In genomic region chr14:89089330-89089729, GRCh38 we compare ENCODE assay signal across 34 cellular contexts.
"Had no signal": no experiment of that assay in that cellular context is flagged by ENCODE, and none has a peak within 500 bp of the region (broad histone marks: within the 10 kb centered on the region; RNA-seq: fewer than 3 reads in every experiment).

No MANE protein-coding gene starts in this region.

- FAIRE-seq: astrocyte, bronchial epithelial cell had no signal

- ATAC-seq: activated naive CD4-positive, alpha-beta T cell treated with anti-CD3 and anti-CD28 coated beads, Interleukin-2, amount 50 U/mL, for 72 hours; activated naive CD8-positive, alpha-beta T cell treated with anti-CD3 and anti-CD28 coated beads, Interleukin-2, amount 50 U/mL, for 24 hours; activated T-cell treated with anti-CD3 and anti-CD28 coated beads, Interleukin-2, amount 50 U/mL, for 4 hours; activated T-cell treated with anti-CD3 and anti-CD28 coated beads, Interleukin-2, amount 50 U/mL, for 72 hours; activated T-helper 17 cell treated with anti-CD3 and anti-CD28 coated beads, Interleukin-2, amount 50 U/mL, for 72 hours; body of pancreas had no signal

- H3K27me3 ChIP-seq: adrenal gland, ascending aorta, body of pancreas, brain microvascular endothelial cell, breast epithelium, cardiac muscle cell had no signal

- H3K9me3 ChIP-seq: adrenal gland, ascending aorta, body of pancreas, breast epithelium had no signal

- H3K4me3 ChIP-seq: adrenal gland, ascending aorta, body of pancreas, breast epithelium, cardiac muscle cell had no signal

- H3K4me1 ChIP-seq: body of pancreas, breast epithelium had no signal

- DNase-seq: activated effector memory CD4-positive, alpha-beta T cell treated with anti-CD3 and anti-CD28 coated beads, Interleukin-2, amount 50 U/mL, for 16 hours; activated effector memory CD4-positive, alpha-beta T cell treated with Interleukin-2 at 50 U/mL for 16 hours; activated gamma-delta T cell; activated gamma-delta T cell treated with Interleukin-2 at 50 U/mL for 16 hours; activated naive CD4-positive, alpha-beta T cell; activated naive CD4-positive, alpha-beta T cell treated with anti-CD3 and anti-CD28 coated beads for 36 hours; activated naive CD4-positive, alpha-beta T cell treated with anti-CD3 and anti-CD28 coated beads, Interleukin-2, amount 10 ng/mL, durations not matched to agents 7 days and 5 days; activated naive CD4-positive, alpha-beta T cell treated with anti-CD3 and anti-CD28 coated beads, Interleukin-2, amount 50 U/mL, for 16 hours; activated naive CD4-positive, alpha-beta T cell treated with Interleukin-2 at 50 U/mL for 16 hours; activated naive CD8-positive, alpha-beta T cell treated with anti-CD3 and anti-CD28 coated beads for 36 hours; activated naive CD8-positive, alpha-beta T cell treated with anti-CD3 and anti-CD28 coated beads, Interleukin-2, amount 10 ng/mL, durations not matched to agents 7 days and 5 days; activated naive CD8-positive, alpha-beta T cell treated with anti-CD3 and anti-CD28 coated beads, Interleukin-2, amount 50 U/mL, for 24 hours; activated T-cell treated with anti-CD3 and anti-CD28 coated beads, Interleukin-2, amount 50 U/mL, for 1 hour; activated T-cell treated with anti-CD3 and anti-CD28 coated beads, Interleukin-2, amount 50 U/mL, for 24 hours; activated T-cell treated with anti-CD3 and anti-CD28 coated beads, Interleukin-2, amount 50 U/mL, for 4 hours; activated T-cell treated with anti-CD3 and anti-CD28 coated beads, Interleukin-2, amount 50 U/mL, for 48 hours; activated T-cell treated with anti-CD3 and anti-CD28 coated beads, Interleukin-2, amount 50 U/mL, for 72 hours; adrenal gland; amniotic stem cell; amygdala; anterior cingulate cortex; aorta; body of pancreas; brain microvascular endothelial cell; caudate nucleus; central memory CD4-positive, alpha-beta T cell; cerebellar nuclear complex had no signal

- H3K27ac ChIP-seq: adrenal gland, ascending aorta, body of pancreas, brain microvascular endothelial cell, breast epithelium, cardiac muscle cell had no signal

- H3K36me3 ChIP-seq: adrenal gland, ascending aorta, brain microvascular endothelial cell, breast epithelium, cardiac muscle cell had no signal
